Comparison of ENCODE assay signal across 8 cellular contexts in genomic region chr5:8908055-8908683, GRCh38.
DNase-seq lines count a peak whose midpoint lies in the region; ATAC-seq and TF ChIP-seq lines count a peak whose summit lies in the region.

No MANE protein-coding gene starts in this region.

- H2AFZ ChIP-seq in ACC112 (ENCODE audit: low read length, unreplicated experiment) = peak overlapping the region; percentile 37

- no peaks in the 10 kb centered on the region for H3K9me3 ChIP-seq in aorta (ENCODE audit: control insufficient read depth, low read length)

- H3K4me1 ChIP-seq in ACC112 (ENCODE audit: control insufficient read depth, insufficient read depth, low read length, unreplicated experiment) (peaks cover 29% of the 10 kb centered on the region), aorta (ENCODE audit: control insufficient read depth in 1 of 2, insufficient read depth in 2 of 2, low read length in 2 of 2) (no peaks in the 10 kb centered on the region)

- POLR2A ChIA-PET in GM10248 (lab: Yijun Ruan, JAX) = no interaction called here

- intact Hi-C loops in aorta (cut with DNase I) = no loop called here

- DNase-seq in GM10248 (ENCODE audit: extremely low spot score) = peak; percentile 13
- DNase-seq in SHP77 treated with DMSO at 0.1 percent for 48 hours (lab: John Stamatoyannopoulos, UW) = peak; percentile 4
- peak; percentile 45 for DNase-seq in fibroblast of pulmonary artery (ENCODE audit: low read depth)
- peak; percentile 3 to 15 for DNase-seq in stimulated activated naive CD8-positive, alpha-beta T cell treated with anti-CD3 and anti-CD28 coated beads, Interleukin-15, amount 100 ng/mL, for 72 hours
- no peak for DNase-seq in aorta
- no peak for DNase-seq in inferior parietal cortex (ENCODE audit: extremely low spot score)

- H3K27me3 ChIP-seq in ACC112 (ENCODE audit: insufficient read depth, low read length) (no peaks in the 10 kb centered on the region), aorta (ENCODE audit: control insufficient read depth in 1 of 2, insufficient read depth in 2 of 2, low read length in 1 of 2) (no peaks in the 10 kb centered on the region)

- TF ChIP-seq CTCF in GM10248 (IDR thresholded peaks at IDR 0.05; ENCODE audit: control extremely low read depth, extremely low read depth, low read depth, missing control alignments) (peak; percentile 47), fibroblast of pulmonary artery (IDR thresholded peaks at IDR 0.05; ENCODE audit: low read length, missing control alignments) (peak; percentile 75)

- no peaks in the 10 kb centered on the region for H3K4me1 Mint-ChIP-seq in stimulated activated naive CD8-positive, alpha-beta T cell treated with anti-CD3 and anti-CD28 coated beads, Interleukin-15, amount 100 ng/mL, for 72 hours

- 63 to 67% methylated on average over 7 of the region's 7 CpGs for WGBS in aorta, 2 donors

- H3K36me3 ChIP-seq in ACC112 (ENCODE audit: insufficient read depth, low read length) (no peaks in the 10 kb centered on the region), aorta (ENCODE audit: control insufficient read depth in 1 of 2, insufficient read depth in 2 of 2, low read length in 1 of 2) (no peaks in the 10 kb centered on the region)

- H3K27ac ChIP-seq in ACC112 (ENCODE audit: low read depth, low read length) = peak overlapping the region; percentile 94; the same call in 1 of the 2 replicates
- H3K27ac ChIP-seq in aorta (ENCODE audit: low read depth in 1 of 2, low read length in 2 of 2) = no peak overlapping the region

- peaks cover 8 to 21% of the 10 kb centered on the region in 2 donors for H3K9me3 Mint-ChIP-seq in stimulated activated naive CD8-positive, alpha-beta T cell treated with anti-CD3 and anti-CD28 coated beads, Interleukin-15, amount 100 ng/mL, for 72 hours

- H3K4me3 ChIP-seq in ACC112 (ENCODE audit: low read depth, low read length) = no peak overlapping the region
- H3K4me3 ChIP-seq in fibroblast of pulmonary artery (replicated peaks; ENCODE audit: low read depth, low read length) = no peak overlapping the region
- no peak overlapping the region for H3K4me3 ChIP-seq in aorta (ENCODE audit: low read length in 2 of 2)

- ATAC-seq in HG03025 (IDR thresholded peaks at IDR 0.05; ENCODE audit: low FRiP score, unreplicated experiment) (peak; percentile 55), aorta (ENCODE audit: low FRiP score) (no peak)
- ATAC-seq in stimulated activated naive CD8-positive, alpha-beta T cell treated with anti-CD3 and anti-CD28 coated beads, Interleukin-15, amount 100 ng/mL, for 72 hours = no peak

- CTCF ChIA-PET in GM10248 (lab: Yijun Ruan, JAX) = interaction anchor here (0.7 to 2.2 kb wide), 15 partner anchors 9 to 414 kb away, joined by 3 to 12 read pairs (median 3); no protein-coding TSS in a partner anchor

- no peak overlapping the region for H3K27ac Mint-ChIP-seq in stimulated activated naive CD8-positive, alpha-beta T cell treated with anti-CD3 and anti-CD28 coated beads, Interleukin-15, amount 100 ng/mL, for 72 hours

- H3K27me3 Mint-ChIP-seq in stimulated activated naive CD8-positive, alpha-beta T cell treated with anti-CD3 and anti-CD28 coated beads, Interleukin-15, amount 100 ng/mL, for 72 hours = no peaks in the 10 kb centered on the region

- no peaks in the 10 kb centered on the region for H3K79me2 ChIP-seq in ACC112 (ENCODE audit: control insufficient read depth, insufficient read depth, low read length, unreplicated experiment)

- H3K4me3 Mint-ChIP-seq in stimulated activated naive CD8-positive, alpha-beta T cell treated with anti-CD3 and anti-CD28 coated beads, Interleukin-15, amount 100 ng/mL, for 72 hours = no peak overlapping the region

Comparison
In these comparisons a context has a peak if more than half of its experiments do, and no peak if none do; other contexts are left out.
1. DNase-seq: peak in GM10248 (single experiment), SHP77 treated with DMSO at 0.1 percent for 48 hours (single experiment), fibroblast of pulmonary artery (single experiment) and stimulated activated naive CD8-positive, alpha-beta T cell treated with anti-CD3 and anti-CD28 coated beads, Interleukin-15, amount 100 ng/mL, for 72 hours (2 of 2); none in aorta (0 of 2) and inferior parietal cortex (single experiment).